25 cellular contexts compared by ENCODE assay signal in the genomic region with DNA sequence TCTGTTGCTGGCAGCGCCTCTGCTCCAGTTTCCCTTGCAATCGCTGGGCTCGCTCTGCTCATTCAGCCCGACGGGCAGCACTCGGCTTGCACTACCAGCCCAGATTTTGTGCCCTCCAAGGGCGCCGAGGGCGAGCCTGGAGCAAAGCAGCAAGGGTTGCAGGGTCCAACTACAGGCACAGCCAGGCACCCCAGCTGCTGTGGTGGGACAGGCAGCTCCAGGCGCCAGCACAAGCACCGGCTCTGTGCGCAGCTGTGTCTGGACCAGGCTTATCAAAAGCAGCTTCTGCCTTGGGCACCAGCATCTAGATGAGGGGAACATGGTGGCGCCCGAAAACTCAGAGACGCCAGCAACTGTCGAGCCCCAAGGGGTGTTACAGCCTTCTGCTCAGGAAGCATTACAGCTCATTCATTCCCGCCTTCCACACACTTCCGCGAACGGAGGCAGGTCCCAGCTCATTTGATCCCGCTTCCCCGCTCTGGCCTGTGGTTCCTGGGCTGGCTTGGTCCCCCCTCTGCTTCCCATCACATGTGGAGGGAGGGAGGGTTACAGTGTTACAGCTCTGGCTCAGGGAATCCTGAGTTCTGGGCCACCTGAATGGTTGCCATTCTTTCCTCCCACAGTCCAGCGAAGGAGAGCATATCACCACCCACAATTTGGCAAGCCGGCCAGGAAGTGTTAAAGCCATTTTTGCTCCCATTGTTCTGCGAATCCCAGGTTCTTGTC.
A peak's percentile ranks its signal among the peaks of the same experiment; 100 is the strongest.
DNase-seq lines count a peak whose midpoint lies in the region; TF ChIP-seq lines count a peak whose summit lies in the region.
"Had no signal": no experiment of that assay in that cellular context is flagged by ENCODE, and none has a peak within 500 bp of the region (broad histone marks: within the 10 kb centered on the region; RNA-seq: fewer than 3 reads in every experiment).

No MANE protein-coding gene starts in this region.

- no peaks in the 10 kb centered on the region for H3K9me3 ChIP-seq in mammary epithelial cell (replicated peaks; ENCODE audit: insufficient read depth, low read length)
- no peaks in the 10 kb centered on the region for H3K9me3 ChIP-seq in PC-9 (ENCODE audit: insufficient read depth, low read depth)
- no peaks in the 10 kb centered on the region for H3K9me3 ChIP-seq in mesenchymal stem cell (ENCODE audit: control insufficient read depth, low read length)
- H3K9me3 ChIP-seq in OCI-LY7 (ENCODE audit: low read length) = no peaks in the 10 kb centered on the region
- H3K9me3 ChIP-seq: BLaER1 treated with 17β-estradiol and CSF1 and Interleukin-3, amounts not matched to agents 10 nM and 100 nM; Caco-2; Peyer's patch; SJSA1 had no signal

- no peak for DNase-seq in mammary epithelial cell
- no peak for DNase-seq in MCF 10A (ENCODE audit: unreplicated experiment)
- no peak for DNase-seq in PC-9
- no peak for DNase-seq in mesenchymal stem cell
- no peak for DNase-seq in OCI-LY7 (ENCODE audit: low spot score)
- no peak for DNase-seq in mucosa of gallbladder (ENCODE audit: low spot score)
- no peak for DNase-seq in nucleus accumbens (lab: John Stamatoyannopoulos, UW)
- DNase-seq: 8988T; Caco-2; CD4-positive, alpha-beta memory T cell; DMS 273 treated with DMSO at 0.1 percent for 48 hours; DMS79 treated with DMSO at 0.1 percent for 48 hours; GOT3; Karpas-422; NCI-H1092; NCI-H1436; NCI-H187 treated with DMSO at 0.1 percent for 48 hours; NCI-H2227 treated with DMSO at 0.1 percent for 48 hours; NCI-H510A treated with DMSO at 0.1 percent for 48 hours; NCI-H748 treated with DMSO at 0.1 percent for 48 hours; NK-92 treated with Interleukin-12 subunit alpha and Interleukin-12 subunit beta, amount 100 ng/mL, for 24 hours; Peyer's patch had no signal

- H3K36me3 ChIP-seq in mammary epithelial cell (ENCODE audit: insufficient read depth, low read length) (no peaks in the 10 kb centered on the region), PC-9 (ENCODE audit: low read depth) (no peaks in the 10 kb centered on the region), mesenchymal stem cell (ENCODE audit: control insufficient read depth in 1 of 2, insufficient read depth in 2 of 2, low read depth in 1 of 2, low read length in 2 of 2) (peaks cover 0 to 3% of the 10 kb centered on the region in 2 experiments), OCI-LY7 (ENCODE audit: insufficient read depth, low read length) (no peaks in the 10 kb centered on the region)
- H3K36me3 ChIP-seq: BLaER1 treated with 17β-estradiol and CSF1 and Interleukin-3, amounts not matched to agents 10 nM and 100 nM; Peyer's patch; SJSA1 had no signal

- H3K4me3 ChIP-seq in mammary epithelial cell (replicated peaks in 1 of 3; ENCODE audit: insufficient read depth in 1 of 3, low read depth in 2 of 3, low read length in 3 of 3) (no peak overlapping the region), PC-9 (no peak overlapping the region), mesenchymal stem cell (ENCODE audit: insufficient read depth in 1 of 2, low read depth in 1 of 2, low read length in 2 of 2) (no peak overlapping the region), OCI-LY7 (ENCODE audit: low read depth, low read length, poor library complexity, severe bottlenecking) (no peak overlapping the region)
- H3K4me3 ChIP-seq: BLaER1 treated with 17β-estradiol and CSF1 and Interleukin-3, amounts not matched to agents 10 nM and 100 nM; GM12878; Peyer's patch; SJSA1 had no signal

- H3K27ac ChIP-seq in mammary epithelial cell (ENCODE audit: insufficient read depth, low read depth, low read length) (no peak overlapping the region), PC-9 (no peak overlapping the region), mesenchymal stem cell (ENCODE audit: low read length, poor library complexity, severe bottlenecking) (no peak overlapping the region), OCI-LY7 (ENCODE audit: low read depth, low read length, poor library complexity, severe bottlenecking) (no peak overlapping the region)
- H3K27ac ChIP-seq: BLaER1 treated with 17β-estradiol and CSF1 and Interleukin-3, amounts not matched to agents 10 nM and 100 nM; Peyer's patch; SJSA1 had no signal

- H3K36me3 Mint-ChIP-seq in MCF 10A (ENCODE audit: insufficient read depth, unreplicated experiment) = no peaks in the 10 kb centered on the region
- H3K36me3 Mint-ChIP-seq: CD4-positive, alpha-beta memory T cell had no signal

- H3K79me1 ChIP-seq in mesenchymal stem cell (replicated peaks; ENCODE audit: low read length, poor library complexity, severe bottlenecking) = no peaks in the 10 kb centered on the region

- H3K27ac Mint-ChIP-seq in MCF 10A (ENCODE audit: low read depth, unreplicated experiment) = no peak overlapping the region
- H3K27ac Mint-ChIP-seq: CD4-positive, alpha-beta memory T cell had no signal

- dilution Hi-C loops in mammary epithelial cell (cut with HindIII; ENCODE audit: low sequenced_read_pairs) = no loop called here

- H2AFZ ChIP-seq in mammary epithelial cell (ENCODE audit: low read depth, low read length) (peak overlapping the region; percentile 12), PC-9 (0 out of 2 replicates have a peak overlapping the region, but pooled peaks have one; percentile 10), mesenchymal stem cell (ENCODE audit: low read depth, low read length) (no peak overlapping the region), OCI-LY7 (ENCODE audit: low read length) (no peak overlapping the region)

- H3K23ac ChIP-seq in mesenchymal stem cell (ENCODE audit: low read length in 2 of 2) = no peak overlapping the region

- H2BK120ac ChIP-seq in mesenchymal stem cell (ENCODE audit: low read depth, low read length) = no peak overlapping the region

- BruUV-seq in mammary epithelial cell (replicated peaks; lab: Mats Ljungman, UMichigan) = no TSS peak
- no TSS peak for BruUV-seq in MCF 10A (replicated peaks; lab: Mats Ljungman, UMichigan)
- no TSS peak for BruUV-seq in PC-9 (replicated peaks; lab: Mats Ljungman, UMichigan)
- BruUV-seq in OCI-LY7 (replicated peaks; lab: Mats Ljungman, UMichigan) = no TSS peak

- H3K18ac ChIP-seq in mesenchymal stem cell (ENCODE audit: low read depth in 1 of 2, low read length in 2 of 2) = peak overlapping the region; percentile 39 to 61

- H3F3A ChIP-seq in PC-9 (ENCODE audit: insufficient read depth, low read depth) = no peaks in the 10 kb centered on the region; the same call in 1 of the 2 replicates

- H2BK15ac ChIP-seq in mesenchymal stem cell (ENCODE audit: low read depth, poor library complexity, severe bottlenecking) = peak overlapping the region; percentile 41

- in situ Hi-C loops in mammary epithelial cell (cut with MboI; ENCODE audit: low sequenced_read_pairs in 2 of 2) = no loop called here

- no peaks in the 10 kb centered on the region for H3K9me3 Mint-ChIP-seq in MCF 10A (ENCODE audit: unreplicated experiment)
- H3K9me3 Mint-ChIP-seq: CD4-positive, alpha-beta memory T cell had no signal

- no peak overlapping the region for H3K14ac ChIP-seq in mesenchymal stem cell (ENCODE audit: low read length in 2 of 2)

- H4K8ac ChIP-seq in mesenchymal stem cell (ENCODE audit: low read length) = no peak overlapping the region

- H3K9me2 ChIP-seq in PC-9 (ENCODE audit: insufficient read depth) = peaks cover 3% of the 10 kb centered on the region; the same call in 1 of the 2 replicates
- H3K9me2 ChIP-seq in OCI-LY7 (ENCODE audit: insufficient read depth, low read length) = no peaks in the 10 kb centered on the region

- no peaks in the 10 kb centered on the region for H3K79me2 ChIP-seq in mammary epithelial cell (ENCODE audit: insufficient read depth, low read length)
- H3K79me2 ChIP-seq in PC-9 (ENCODE audit: low read depth) = no peaks in the 10 kb centered on the region
- no peaks in the 10 kb centered on the region for H3K79me2 ChIP-seq in OCI-LY7 (ENCODE audit: insufficient read depth, low read depth, low read length)

- no peak overlapping the region for H2AK5ac ChIP-seq in mesenchymal stem cell (ENCODE audit: low read length, severe bottlenecking)

- CTCF ChIA-PET in mammary epithelial cell (lab: Charles Lee; ENCODE audit: low non-redundant PET) (no interaction called here), MCF 10A (lab: Yijun Ruan, JAX) (interaction anchor here (0.8 kb wide), 1 partner anchor 1030 kb away, joined by 3 read pairs; no protein-coding TSS in a partner anchor), PC-9 (lab: Charles Lee) (interaction anchor here (0.6 kb wide), 1 partner anchor 607 kb away, joined by 15 read pairs; no protein-coding TSS in a partner anchor), OCI-LY7 (lab: Charles Lee; ENCODE audit: unreplicated experiment) (no interaction called here)

- no peak for TF ChIP-seq CTCF in mammary epithelial cell (conservative IDR thresholded peaks at IDR 0.05 in 1 of 2, IDR thresholded peaks at IDR 0.05 in 1 of 2; ENCODE audit: extremely low read depth in 1 of 2, insufficient read depth in 1 of 2, low read depth in 1 of 2, low read length in 2 of 2)
- TF ChIP-seq CTCF in MCF 10A (IDR thresholded peaks at IDR 0.05; ENCODE audit: unreplicated experiment) = no peak
- TF ChIP-seq CTCF in PC-9 (conservative IDR thresholded peaks at IDR 0.05) = no peak
- no peak for TF ChIP-seq CTCF in OCI-LY7 (conservative IDR thresholded peaks at IDR 0.05; ENCODE audit: low read length)

- no peaks in the 10 kb centered on the region for H3K27me3 Mint-ChIP-seq in MCF 10A (ENCODE audit: insufficient read depth, unreplicated experiment)

- H4K20me1 ChIP-seq in mammary epithelial cell (ENCODE audit: insufficient read depth, low read length) (no peaks in the 10 kb centered on the region), PC-9 (ENCODE audit: insufficient read depth) (no peaks in the 10 kb centered on the region), OCI-LY7 (ENCODE audit: insufficient read depth, low read length) (no peaks in the 10 kb centered on the region)
- H4K20me1 ChIP-seq: BLaER1 treated with 17β-estradiol and CSF1 and Interleukin-3, amounts not matched to agents 10 nM and 100 nM had no signal

- intact Hi-C loops in mammary epithelial cell (cut with micrococcal nuclease) = no loop called here
- intact Hi-C loops in MCF 10A (cut with micrococcal nuclease) = no loop called here
- intact Hi-C loops in PC-9 (cut with micrococcal nuclease; ENCODE audit: unreplicated experiment) = loop anchor here (10.0 kb wide), 2 partner anchors 198 to 408 kb away; partner anchors contain the start of gene ALCAM
- intact Hi-C loops in OCI-LY7 (cut with micrococcal nuclease; ENCODE audit: unreplicated experiment) = no loop called here

- H3K27me3 ChIP-seq in mammary epithelial cell (ENCODE audit: insufficient read depth, low read length) (no peaks in the 10 kb centered on the region), PC-9 (ENCODE audit: insufficient read depth, low read depth) (no peaks in the 10 kb centered on the region), mesenchymal stem cell (ENCODE audit: control insufficient read depth in 1 of 2, insufficient read depth in 1 of 2, low read length in 2 of 2) (no peaks in the 10 kb centered on the region)
- H3K27me3 ChIP-seq: BLaER1 treated with 17β-estradiol and CSF1 and Interleukin-3, amounts not matched to agents 10 nM and 100 nM; Peyer's patch; SJSA1 had no signal

- POLR2A ChIA-PET in MCF 10A (lab: Yijun Ruan, JAX) (interaction anchor here (0.6 kb wide), 1 partner anchor 108 kb away, joined by 3 read pairs; no protein-coding TSS in a partner anchor), PC-9 (lab: Charles Lee; ENCODE audit: unreplicated experiment) (no interaction called here), OCI-LY7 (lab: Charles Lee) (no interaction called here)

- H4K91ac ChIP-seq in mesenchymal stem cell (ENCODE audit: low read length) = peak overlapping the region; percentile 81

- no peak overlapping the region for H3K4me3 Mint-ChIP-seq in MCF 10A (ENCODE audit: unreplicated experiment)

- WGBS in mammary epithelial cell (ENCODE audit: low coverage, missing lambda C conversion rate) = 79% methylated on average over 6 of the region's 25 CpGs
- WGBS in mesenchymal stem cell = 96% methylated on average over 24 of the region's 25 CpGs

- H3K4me1 ChIP-seq in mammary epithelial cell (ENCODE audit: insufficient read depth, low read length) (peaks cover 8% of the 10 kb centered on the region), PC-9 (replicated peaks; ENCODE audit: insufficient read depth) (no peaks in the 10 kb centered on the region), mesenchymal stem cell (ENCODE audit: control insufficient read depth, insufficient read depth, low read depth, low read length) (no peaks in the 10 kb centered on the region), OCI-LY7 (ENCODE audit: insufficient read depth, low read length, poor library complexity, severe bottlenecking) (no peaks in the 10 kb centered on the region)
- H3K4me1 ChIP-seq: Caco-2, Peyer's patch had no signal

- no peak overlapping the region for H3K4ac ChIP-seq in mesenchymal stem cell (ENCODE audit: low read depth in 1 of 2, low read length in 2 of 2)

- no peak overlapping the region for H2BK5ac ChIP-seq in mesenchymal stem cell (ENCODE audit: low read depth, low read length, poor library complexity, severe bottlenecking)

- H3K9ac ChIP-seq in mammary epithelial cell (ENCODE audit: insufficient read depth, low read length) (no peak overlapping the region), mesenchymal stem cell (ENCODE audit: low read length) (no peak overlapping the region)
- H3K9ac ChIP-seq: BLaER1 treated with 17β-estradiol and CSF1 and Interleukin-3, amounts not matched to agents 10 nM and 100 nM had no signal

- H3K4me2 ChIP-seq in mammary epithelial cell (ENCODE audit: insufficient read depth, low read depth, low read length) (no peak overlapping the region), PC-9 (no peak overlapping the region), mesenchymal stem cell (ENCODE audit: low read length, poor library complexity, severe bottlenecking) (no peak overlapping the region), OCI-LY7 (ENCODE audit: low read length) (no peak overlapping the region)
- H3K4me2 ChIP-seq: BLaER1 treated with 17β-estradiol and CSF1 and Interleukin-3, amounts not matched to agents 10 nM and 100 nM had no signal

- H2BK12ac ChIP-seq in mesenchymal stem cell (ENCODE audit: low read length in 2 of 2) = peak overlapping the region; percentile 74 to 75

- peaks cover 19% of the 10 kb centered on the region for H3K4me1 Mint-ChIP-seq in MCF 10A (ENCODE audit: insufficient read depth, unreplicated experiment)
- H3K4me1 Mint-ChIP-seq: CD4-positive, alpha-beta memory T cell had no signal

Comparison
In these comparisons a context has a peak if more than half of its experiments do, and no peak if none do; other contexts are left out.
1. CTCF ChIA-PET loops: an anchor here in MCF 10A (0.8 kb wide) and PC-9 (0.6 kb wide); none called in mammary epithelial cell and OCI-LY7.
2. H2AFZ ChIP-seq: peak in mammary epithelial cell (single experiment) and PC-9 (single experiment); none in mesenchymal stem cell (single experiment) and OCI-LY7 (single experiment).